8 cellular contexts compared by ENCODE assay signal in genomic region chr2:95207111-95207961, GRCh38. TPM values are rescaled to one million over a fixed set of nuclear protein-coding genes. Genes with fewer than 3 reads are reported as not detected.
DNase-seq lines count a peak whose midpoint lies in the region; ATAC-seq, FAIRE-seq and TF ChIP-seq lines count a peak whose summit lies in the region.

Gene ZNF892 (plus strand): TSS chr2:95207521. CDS start chr2:95207816, 295 bp downstream.

- H3K36me3 ChIP-seq in lower lobe of right lung, result peaks cover 14% of the 10 kb centered on the region

- TF ChIP-seq CTCF in CD14-positive monocyte (IDR thresholded peaks at IDR 0.05), result peak; percentile 36
- TF ChIP-seq CTCF in lower lobe of right lung (IDR thresholded peaks at IDR 0.05), result peak; percentile 44

- POLR2A ChIA-PET in activated CD4-positive, alpha-beta memory T cell treated with anti-CD3 and anti-CD28 coated beads, Interleukin-2, amount 10 ng/mL, durations not matched to agents 7 days and 5 days (lab: Charles Lee), result no interaction called here

- peaks cover 15 to 17% of the 10 kb centered on the region in 2 donors for H3K36me3 Mint-ChIP-seq in CD14-positive monocyte
- peaks cover 36% of the 10 kb centered on the region for H3K36me3 Mint-ChIP-seq in activated CD4-positive, alpha-beta memory T cell treated with anti-CD3 and anti-CD28 coated beads, Interleukin-2, amount 10 ng/mL, durations not matched to agents 7 days and 5 days (ENCODE audit: low read depth)

- H3K27me3 ChIP-seq in lower lobe of right lung (ENCODE audit: low read depth), result no peaks in the 10 kb centered on the region

- FAIRE-seq in GM19239 (lab: Jason Lieb, UNC), result peak; percentile 83

- CTCF ChIA-PET in activated CD4-positive, alpha-beta memory T cell treated with anti-CD3 and anti-CD28 coated beads, Interleukin-2, amount 10 ng/mL, durations not matched to agents 7 days and 5 days (lab: Charles Lee), result interaction anchor here (0.9 kb wide), 1 partner anchor 180 kb away, joined by 3 read pairs; no protein-coding TSS in a partner anchor

- peak within 1 kb of the TSS; percentile 85 to 92 for H3K4me3 Mint-ChIP-seq in CD14-positive monocyte
- peak within 1 kb of the TSS; percentile 86 for H3K4me3 Mint-ChIP-seq in activated CD4-positive, alpha-beta memory T cell treated with anti-CD3 and anti-CD28 coated beads, Interleukin-2, amount 10 ng/mL, durations not matched to agents 7 days and 5 days

- peaks cover 24% of the 10 kb centered on the region for H3K9me3 ChIP-seq in lower lobe of right lung

- H3K27me3 Mint-ChIP-seq in CD14-positive monocyte (ENCODE audit: low read depth in 3 of 3), result peaks cover 0 to 7% (median 1%) of the 10 kb centered on the region in 3 donors
- H3K27me3 Mint-ChIP-seq in activated CD4-positive, alpha-beta memory T cell treated with anti-CD3 and anti-CD28 coated beads, Interleukin-2, amount 10 ng/mL, durations not matched to agents 7 days and 5 days, result no peaks in the 10 kb centered on the region

- ATAC-seq in HG03442 (IDR thresholded peaks at IDR 0.05; ENCODE audit: unreplicated experiment) (peak; percentile 95), lower lobe of right lung (peak; percentile 99)

- H3K4me1 Mint-ChIP-seq in CD14-positive monocyte, result peaks cover 15% of the 10 kb centered on the region
- peaks cover 14% of the 10 kb centered on the region for H3K4me1 Mint-ChIP-seq in activated CD4-positive, alpha-beta memory T cell treated with anti-CD3 and anti-CD28 coated beads, Interleukin-2, amount 10 ng/mL, durations not matched to agents 7 days and 5 days

- H3K27ac Mint-ChIP-seq in CD14-positive monocyte, result peak within 1 kb of the TSS; percentile 29 to 89 (median 81)
- peak within 1 kb of the TSS; percentile 36 for H3K27ac Mint-ChIP-seq in activated CD4-positive, alpha-beta memory T cell treated with anti-CD3 and anti-CD28 coated beads, Interleukin-2, amount 10 ng/mL, durations not matched to agents 7 days and 5 days

- peak within 1 kb of the TSS; percentile 91 for H3K27ac ChIP-seq in lower lobe of right lung

- peaks cover 17% of the 10 kb centered on the region for H3K4me1 ChIP-seq in lower lobe of right lung

- DNase-seq in CD14-positive monocyte (ENCODE audit: low spot score), result peak; percentile 71
- peak; percentile 93 for DNase-seq in GM19239 (ENCODE audit: insufficient read length, low spot score)
- DNase-seq in NCI-H526 (lab: John Stamatoyannopoulos, UW), result peak; percentile 83 to 95
- peak; percentile 82 for DNase-seq in activated CD4-positive, alpha-beta memory T cell treated with anti-CD3 and anti-CD28 coated beads, Interleukin-2, amount 10 ng/mL, durations not matched to agents 7 days and 5 days
- DNase-seq in ecto neural progenitor cell (ENCODE audit: low spot score), result peak; percentile 97
- DNase-seq in lower lobe of right lung, result peak; percentile 95
- DNase-seq in stimulated activated CD4-positive, alpha-beta T cell treated with anti-CD3 and anti-CD28 coated beads, TNF-alpha, amount 100 ng/mL, for 1 hour (ENCODE audit: low read depth in 3 of 3, low spot score in 1 of 3), result peak; percentile 19 to 70 (median 58)

- peaks cover 24 to 55% (median 39%) of the 10 kb centered on the region in 7 donors for H3K9me3 Mint-ChIP-seq in CD14-positive monocyte
- H3K9me3 Mint-ChIP-seq in activated CD4-positive, alpha-beta memory T cell treated with anti-CD3 and anti-CD28 coated beads, Interleukin-2, amount 10 ng/mL, durations not matched to agents 7 days and 5 days, result peaks cover 35% of the 10 kb centered on the region

- peak within 1 kb of the TSS; percentile 82 for H3K4me3 ChIP-seq in lower lobe of right lung

- intact Hi-C loops in CD14-positive monocyte (cut with micrococcal nuclease) (loop anchor here (5.0 kb wide), 1 partner anchor 40 kb away; the partner anchor contains the start of gene ZNF2 (in 2 of the 2)), lower lobe of right lung (cut with DNase I) (no loop called here)

RNA-seq across cellular contexts. Expression of gene ZNF892, which starts in this region (rescaled TPM):
- polyA plus RNA-seq in CD14-positive monocyte, result under 1 TPM; 0.15 to 0.73 TPM
- 1 to 10 TPM; 3.0 to 3.2 TPM for total RNA-seq in activated CD4-positive, alpha-beta memory T cell treated with anti-CD3 and anti-CD28 coated beads, Interleukin-2, amount 10 ng/mL, durations not matched to agents 7 days and 5 days
- total RNA-seq in lower lobe of right lung, result 3.9 TPM

Comparison
In these comparisons a context has a peak if more than half of its experiments do, and no peak if none do; other contexts are left out.
1. Peak in every context shown above with its lines: DNase-seq, ATAC-seq, H3K4me3 ChIP-seq and H3K27ac ChIP-seq.
2. Peak in DNase-seq in CD14-positive monocyte; RNA of the gene not detected or under 1 TPM.